ENCODE assay signal across 8 cellular contexts in genomic region chr14:102819176-102819628, GRCh38. TPM values are rescaled to one million over a fixed set of nuclear protein-coding genes. Genes with fewer than 3 reads are reported as not detected.
A peak's percentile ranks its signal among the peaks of the same experiment; 100 is the strongest.
DNase-seq lines count a peak whose midpoint lies in the region; ATAC-seq, FAIRE-seq and TF ChIP-seq lines count a peak whose summit lies in the region.

No MANE protein-coding gene starts in this region.

- peaks cover 57% of the 10 kb centered on the region for H3K36me3 Mint-ChIP-seq in activated T-helper 2 cell treated with anti-CD3 and anti-CD28 coated beads, Interferon-gamma antibody, Interleukin-2, Interleukin-4, amounts not matched to agents 10 μg/mL and 5 μg/mL and 100 μg/mL, durations not matched to agents 14 hours and 24 hours and 36 hours (ENCODE audit: low read depth)

- intact Hi-C loops in activated T-helper 2 cell treated with anti-CD3 and anti-CD28 coated beads, Interferon-gamma antibody, Interleukin-2, Interleukin-4, amounts not matched to agents 10 μg/mL and 5 μg/mL and 100 μg/mL, durations not matched to agents 14 hours and 24 hours and 36 hours (cut with micrococcal nuclease), result loop anchor here (1.0 kb wide), 1 partner anchor 12 kb away; no protein-coding TSS in a partner anchor
- intact Hi-C loops in pancreas (cut with DNase I), result no loop called here

- FAIRE-seq in pancreas (lab: Jason Lieb, UNC), result no peak

- ATAC-seq in GM21825 (IDR thresholded peaks at IDR 0.05; ENCODE audit: unreplicated experiment) (peak; percentile 62), pancreas (peak in 3 of 4 donors; percentile 71 to 77 (median 76))

- peak; percentile 66 for DNase-seq in NCI-H345 (lab: John Stamatoyannopoulos, UW)
- DNase-seq in activated T-helper 2 cell treated with anti-CD3 and anti-CD28 coated beads, Interferon-gamma antibody, Interleukin-2, Interleukin-4, amounts not matched to agents 10 μg/mL and 5 μg/mL and 100 μg/mL, durations not matched to agents 14 hours and 24 hours and 36 hours (ENCODE audit: low spot score), result peak; percentile 50
- DNase-seq in pancreas, result no peak
- no peak for DNase-seq in tibial nerve (ENCODE audit: low spot score in 2 of 2)
- no peak for DNase-seq in NCI-H226
- DNase-seq in AG20443 (ENCODE audit: low spot score), result no peak

- H3K27me3 ChIP-seq in pancreas (no peaks in the 10 kb centered on the region), tibial nerve (no peaks in the 10 kb centered on the region)

- no peak for TF ChIP-seq EP300 in tibial nerve (IDR thresholded peaks at IDR 0.05)

- peak overlapping the region; percentile 59 for H3K4me3 Mint-ChIP-seq in activated T-helper 2 cell treated with anti-CD3 and anti-CD28 coated beads, Interferon-gamma antibody, Interleukin-2, Interleukin-4, amounts not matched to agents 10 μg/mL and 5 μg/mL and 100 μg/mL, durations not matched to agents 14 hours and 24 hours and 36 hours (ENCODE audit: low read depth)

- H3K4me3 ChIP-seq in pancreas (no peak overlapping the region), tibial nerve (no peak overlapping the region)

- TF ChIP-seq POLR2A in GM15510 (IDR thresholded peaks at IDR 0.05; ENCODE audit: borderline replicate concordance, extremely low read depth, insufficient read length) (peak; percentile 18), tibial nerve (IDR thresholded peaks at IDR 0.05) (no peak)

- H3K9me3 ChIP-seq in pancreas (no peaks in the 10 kb centered on the region), tibial nerve (no peaks in the 10 kb centered on the region)

- peaks cover 0 to 5% (median 0%) of the 10 kb centered on the region in 3 donors for H3K4me1 ChIP-seq in pancreas
- peaks cover 0 to 25% (median 3%) of the 10 kb centered on the region in 4 donors for H3K4me1 ChIP-seq in tibial nerve

- H3K4me1 Mint-ChIP-seq in activated T-helper 2 cell treated with anti-CD3 and anti-CD28 coated beads, Interferon-gamma antibody, Interleukin-2, Interleukin-4, amounts not matched to agents 10 μg/mL and 5 μg/mL and 100 μg/mL, durations not matched to agents 14 hours and 24 hours and 36 hours (ENCODE audit: low read depth), result peaks cover 65% of the 10 kb centered on the region

- H3K27me3 Mint-ChIP-seq in activated T-helper 2 cell treated with anti-CD3 and anti-CD28 coated beads, Interferon-gamma antibody, Interleukin-2, Interleukin-4, amounts not matched to agents 10 μg/mL and 5 μg/mL and 100 μg/mL, durations not matched to agents 14 hours and 24 hours and 36 hours (ENCODE audit: low read depth), result no peaks in the 10 kb centered on the region

- WGBS in pancreas, 2 donors, result 64% methylated on average over 9 of the region's 9 CpGs
- 69 to 72% methylated on average over 9 of the region's 9 CpGs for WGBS in tibial nerve, 2 donors

- H3K36me3 ChIP-seq in pancreas, result no peaks in the 10 kb centered on the region
- H3K36me3 ChIP-seq in tibial nerve, result no peaks in the 10 kb centered on the region

- H3K27ac ChIP-seq in pancreas (peak overlapping the region in 3 of 4 donors; percentile 7 to 68 (median 58)), tibial nerve (peak overlapping the region in 1 of 4 donors; percentile 4)

- no peak for TF ChIP-seq CTCF in pancreas (IDR thresholded peaks at IDR 0.05)
- TF ChIP-seq CTCF in tibial nerve (IDR thresholded peaks at IDR 0.05), result no peak

- H3K27ac Mint-ChIP-seq in activated T-helper 2 cell treated with anti-CD3 and anti-CD28 coated beads, Interferon-gamma antibody, Interleukin-2, Interleukin-4, amounts not matched to agents 10 μg/mL and 5 μg/mL and 100 μg/mL, durations not matched to agents 14 hours and 24 hours and 36 hours, result peak overlapping the region; percentile 88

- no peaks in the 10 kb centered on the region for H3K9me3 Mint-ChIP-seq in activated T-helper 2 cell treated with anti-CD3 and anti-CD28 coated beads, Interferon-gamma antibody, Interleukin-2, Interleukin-4, amounts not matched to agents 10 μg/mL and 5 μg/mL and 100 μg/mL, durations not matched to agents 14 hours and 24 hours and 36 hours

RNA-seq across cellular contexts. Expression of gene TRAF3, which starts 42.0 kb away (rescaled TPM):
- total RNA-seq in activated T-helper 2 cell treated with anti-CD3 and anti-CD28 coated beads, Interferon-gamma antibody, Interleukin-2, Interleukin-4, amounts not matched to agents 10 μg/mL and 5 μg/mL and 100 μg/mL, durations not matched to agents 14 hours and 24 hours and 36 hours, result 67.8 and 72.9 TPM in 2 replicates
- total RNA-seq in pancreas (10 to 100 TPM in 1 of 6 donors, 1 to 10 TPM in 5; 4.3 to 14.7 (median 6.4) TPM), tibial nerve (10 to 100 TPM in 2 of 4 donors, 1 to 10 TPM in 2; 4.8 to 20.7 (median 13.4) TPM)
- 1 to 10 TPM; 3.6 to 4.5 TPM for polyA plus RNA-seq in pancreas

Comparison
In these comparisons a context has a peak if more than half of its experiments do, and no peak if none do; other contexts are left out.
1. DNase-seq: peak in NCI-H345 (single experiment) and activated T-helper 2 cell treated with anti-CD3 and anti-CD28 coated beads, Interferon-gamma antibody, Interleukin-2, Interleukin-4, amounts not matched to agents 10 μg/mL and 5 μg/mL and 100 μg/mL, durations not matched to agents 14 hours and 24 hours and 36 hours (single experiment); none in pancreas (0 of 6), tibial nerve (0 of 2), NCI-H226 (single experiment) and AG20443 (single experiment).